ENCODE assay signal across 8 cellular contexts in genomic region chr2:23199115-23199918, GRCh38.
A peak's percentile ranks its signal among the peaks of the same experiment; 100 is the strongest.
DNase-seq lines count a peak whose midpoint lies in the region; ATAC-seq and TF ChIP-seq lines count a peak whose summit lies in the region.

No MANE protein-coding gene starts in this region.

- intact Hi-C loops in OCI-LY7 (cut with micrococcal nuclease; ENCODE audit: unreplicated experiment) = no loop called here

- H3K79me2 ChIP-seq in OCI-LY7 (ENCODE audit: insufficient read depth, low read depth, low read length) = no peaks in the 10 kb centered on the region

- peak; percentile 1 for DNase-seq in DMS53 treated with DMSO at 0.1 percent for 48 hours (lab: John Stamatoyannopoulos, UW; ENCODE audit: unreplicated experiment)
- peak; percentile 9 for DNase-seq in H4 (ENCODE audit: low spot score)
- peak; percentile 14 for DNase-seq in OCI-LY7 (ENCODE audit: low spot score)
- peak; percentile 1 for DNase-seq in glomerular visceral epithelial cell (ENCODE audit: extremely low spot score)
- DNase-seq in coronary artery (ENCODE audit: low spot score) = no peak
- DNase-seq in amygdala (lab: John Stamatoyannopoulos, UW) = no peak
- no peak for DNase-seq in stimulated activated CD4-positive, alpha-beta T cell treated with anti-CD3 and anti-CD28 coated beads, Interleukin-1b, Interleukin-23, amount 100 ng/mL, for 48 hours

- no peaks in the 10 kb centered on the region for H3K9me3 ChIP-seq in OCI-LY7 (ENCODE audit: low read length)

- ATAC-seq in GM19467 (IDR thresholded peaks at IDR 0.05; ENCODE audit: unreplicated experiment) = no peak

- no peaks in the 10 kb centered on the region for H4K20me1 ChIP-seq in OCI-LY7 (ENCODE audit: insufficient read depth, low read length)

- H3K9me2 ChIP-seq in OCI-LY7 (ENCODE audit: insufficient read depth, low read length) = no peaks in the 10 kb centered on the region

- no peak overlapping the region for H3K4me2 ChIP-seq in OCI-LY7 (ENCODE audit: low read length)

- BruUV-seq in OCI-LY7 (replicated peaks; lab: Mats Ljungman, UMichigan) = no TSS peak

- no peak overlapping the region for H2AFZ ChIP-seq in OCI-LY7 (ENCODE audit: low read length)

- H3K4me3 ChIP-seq in OCI-LY7 (ENCODE audit: low read depth, low read length, poor library complexity, severe bottlenecking) (no peak overlapping the region), coronary artery (no peak overlapping the region)

- no peaks in the 10 kb centered on the region for H3K36me3 ChIP-seq in OCI-LY7 (ENCODE audit: insufficient read depth, low read length)

- TF ChIP-seq CTCF in OCI-LY7 (conservative IDR thresholded peaks at IDR 0.05; ENCODE audit: low read length) (peak; percentile 84), coronary artery (IDR thresholded peaks at IDR 0.05) (no peak)

- H3K4me1 ChIP-seq in OCI-LY7 (ENCODE audit: insufficient read depth, low read length, poor library complexity, severe bottlenecking) = no peaks in the 10 kb centered on the region

- H3K27ac ChIP-seq in OCI-LY7 (ENCODE audit: low read depth, low read length, poor library complexity, severe bottlenecking) = no peak overlapping the region
- H3K27ac ChIP-seq in coronary artery = no peak overlapping the region

- CTCF ChIA-PET in OCI-LY7 (lab: Charles Lee; ENCODE audit: unreplicated experiment) = no interaction called here

- POLR2A ChIA-PET in OCI-LY7 (lab: Charles Lee) = interaction anchor here (0.6 kb wide), 1 partner anchor 247 kb away, joined by 3 read pairs; no protein-coding TSS in a partner anchor

Comparison
In these comparisons a context has a peak if more than half of its experiments do, and no peak if none do; other contexts are left out.
1. DNase-seq: peak in DMS53 treated with DMSO at 0.1 percent for 48 hours (single experiment), H4 (single experiment), OCI-LY7 (single experiment) and glomerular visceral epithelial cell (single experiment); none in coronary artery (single experiment), amygdala (0 of 56) and stimulated activated CD4-positive, alpha-beta T cell treated with anti-CD3 and anti-CD28 coated beads, Interleukin-1b, Interleukin-23, amount 100 ng/mL, for 48 hours (single experiment).